Comparison of ENCODE assay signal across 7 cellular contexts in genomic region chr3:193593666-193594025, GRCh38. TPM values are rescaled to one million over a fixed set of nuclear protein-coding genes. Genes with fewer than 3 reads are reported as not detected.
A peak's percentile ranks its signal among the peaks of the same experiment; 100 is the strongest.
DNase-seq lines count a peak whose midpoint lies in the region; ATAC-seq and TF ChIP-seq lines count a peak whose summit lies in the region.

No MANE protein-coding gene starts in this region.

- intact Hi-C loops in OCI-LY7 (cut with micrococcal nuclease; ENCODE audit: unreplicated experiment), result no loop called here
- intact Hi-C loops in heart right ventricle (cut with DNase I), result no loop called here

- peak overlapping the region; percentile 98 for H3K4me3 Mint-ChIP-seq in activated naive CD4-positive, alpha-beta T cell treated with anti-CD3 and anti-CD28 coated beads, Interleukin-2, amount 50 U/mL, for 24 hours

- DNase-seq in OCI-LY7 (ENCODE audit: low spot score), result peak; percentile 34
- DNase-seq in heart right ventricle, result no peak
- no peak for DNase-seq in retinal pigment epithelial cell (ENCODE audit: low read depth)
- DNase-seq in NCI-H1930 (lab: John Stamatoyannopoulos, UW), result no peak

- peaks cover 22% of the 10 kb centered on the region for H3K79me2 ChIP-seq in OCI-LY7 (ENCODE audit: insufficient read depth, low read depth, low read length)

- WGBS in heart right ventricle, 2 donors, result 1% methylated on average over 11 of the region's 11 CpGs

- H3K36me3 ChIP-seq in OCI-LY7 (ENCODE audit: insufficient read depth, low read length), result no peaks in the 10 kb centered on the region
- H3K36me3 ChIP-seq in heart right ventricle, result peaks cover 0 to 24% (median 0%) of the 10 kb centered on the region in 9 donors

- H3K9me2 ChIP-seq in OCI-LY7 (ENCODE audit: insufficient read depth, low read length), result no peaks in the 10 kb centered on the region

- H4K20me1 ChIP-seq in OCI-LY7 (ENCODE audit: insufficient read depth, low read length), result peaks cover 3% of the 10 kb centered on the region; the same call in 1 of the 2 replicates

- no TSS peak for BruUV-seq in OCI-LY7 (replicated peaks; lab: Mats Ljungman, UMichigan)

- H3K4me1 ChIP-seq in OCI-LY7 (ENCODE audit: insufficient read depth, low read length, poor library complexity, severe bottlenecking) (peaks cover 17% of the 10 kb centered on the region), heart right ventricle (peaks cover 5 to 39% (median 31%) of the 10 kb centered on the region in 9 donors)

- no peaks in the 10 kb centered on the region for H3K27me3 Mint-ChIP-seq in activated naive CD4-positive, alpha-beta T cell treated with anti-CD3 and anti-CD28 coated beads, Interleukin-2, amount 50 U/mL, for 24 hours

- POLR2A ChIA-PET in OCI-LY7 (lab: Charles Lee), result no interaction called here

- H3K4me3 ChIP-seq in OCI-LY7 (ENCODE audit: low read depth, low read length, poor library complexity, severe bottlenecking) (peak overlapping the region; percentile 84), heart right ventricle (peak overlapping the region; percentile 63 to 97 (median 76)), retinal pigment epithelial cell (ENCODE audit: low read length) (peak overlapping the region; percentile 72)

- peaks cover 60% of the 10 kb centered on the region for H3K4me1 Mint-ChIP-seq in activated naive CD4-positive, alpha-beta T cell treated with anti-CD3 and anti-CD28 coated beads, Interleukin-2, amount 50 U/mL, for 24 hours

- peak overlapping the region; percentile 80 for H3K4me2 ChIP-seq in OCI-LY7 (ENCODE audit: low read length)

- TF ChIP-seq CTCF in OCI-LY7 (conservative IDR thresholded peaks at IDR 0.05; ENCODE audit: low read length) (no peak), heart right ventricle (IDR thresholded peaks at IDR 0.05) (no peak), retinal pigment epithelial cell (conservative IDR thresholded peaks at IDR 0.05; ENCODE audit: low read depth, low read length) (no peak)

- H3K9me3 ChIP-seq in OCI-LY7 (ENCODE audit: low read length) (no peaks in the 10 kb centered on the region), heart right ventricle (no peaks in the 10 kb centered on the region)

- peak overlapping the region; percentile 98 for H3K27ac Mint-ChIP-seq in activated naive CD4-positive, alpha-beta T cell treated with anti-CD3 and anti-CD28 coated beads, Interleukin-2, amount 50 U/mL, for 24 hours

- no peaks in the 10 kb centered on the region for H3K27me3 ChIP-seq in heart right ventricle

- peak overlapping the region; percentile 99 for H2AFZ ChIP-seq in OCI-LY7 (ENCODE audit: low read length)

- H3K9me3 Mint-ChIP-seq in activated naive CD4-positive, alpha-beta T cell treated with anti-CD3 and anti-CD28 coated beads, Interleukin-2, amount 50 U/mL, for 24 hours, result no peaks in the 10 kb centered on the region

- CTCF ChIA-PET in OCI-LY7 (lab: Charles Lee; ENCODE audit: unreplicated experiment), result no interaction called here

- peaks cover 7% of the 10 kb centered on the region for H3K36me3 Mint-ChIP-seq in activated naive CD4-positive, alpha-beta T cell treated with anti-CD3 and anti-CD28 coated beads, Interleukin-2, amount 50 U/mL, for 24 hours

- peak overlapping the region; percentile 12 for H3K27ac ChIP-seq in OCI-LY7 (ENCODE audit: low read depth, low read length, poor library complexity, severe bottlenecking)
- H3K27ac ChIP-seq in heart right ventricle, result peak overlapping the region in 9 of 10 donors; percentile 84 to 98 (median 89)

- ATAC-seq in GM18502 (IDR thresholded peaks at IDR 0.05; ENCODE audit: poor library complexity, unreplicated experiment), result peak; percentile 16
- ATAC-seq in HG02973 (IDR thresholded peaks at IDR 0.05; ENCODE audit: unreplicated experiment), result peak; percentile 37
- peak in 4 of 8 donors; percentile 1 to 8 (median 2) for ATAC-seq in heart right ventricle

RNA-seq across cellular contexts. Expression of gene OPA1, which starts 0.6 kb away (rescaled TPM):
- 43.2 and 50.5 TPM in 2 replicates for total RNA-seq in OCI-LY7 (2014; rRNA removed; shearing (Covaris generic))
- total RNA-seq in OCI-LY7 (2022) (57.3 and 60.1 TPM in 2 replicates), heart right ventricle (100 to 1,000 TPM; 100 to 197 (median 137) TPM)
- 10 to 100 TPM; 19.2 to 28.9 TPM for polyA plus RNA-seq in heart right ventricle

RNA-seq across cellular contexts. Expression of gene ATP13A4, which starts 39.0 kb away (rescaled TPM):
- total RNA-seq in OCI-LY7 (2014; rRNA removed; shearing (Covaris generic)), result 0.44 and 0.51 TPM in 2 replicates
- total RNA-seq in OCI-LY7 (2022) (0.70 and 2.5 TPM in 2 replicates), heart right ventricle (under 1 TPM in 8 of 10 donors, not detected in 2; 0.08 to 0.52 (median 0.24) TPM)
- under 1 TPM; 0.01 to 0.15 TPM for polyA plus RNA-seq in heart right ventricle
